9 cellular contexts compared by ENCODE assay signal in genomic region chr19:48968179-48968661, GRCh38. TPM values are rescaled to one million over a fixed set of nuclear protein-coding genes. Genes with fewer than 3 reads are reported as not detected.
DNase-seq lines count a peak whose midpoint lies in the region; ATAC-seq and TF ChIP-seq lines count a peak whose summit lies in the region.
"Had no signal": no experiment of that assay in that cellular context is flagged by ENCODE, and none has a peak within 500 bp of the region (broad histone marks: within the 10 kb centered on the region; RNA-seq: fewer than 3 reads in every experiment).

No MANE protein-coding gene starts in this region.

- no peaks in the 10 kb centered on the region for H3K27me3 ChIP-seq in CD4-positive, alpha-beta T cell (ENCODE audit: control insufficient read depth, insufficient read depth, low read length)
- no peaks in the 10 kb centered on the region for H3K27me3 ChIP-seq in colonic mucosa
- H3K27me3 ChIP-seq in osteoblast (ENCODE audit: insufficient read depth, low read length) = no peaks in the 10 kb centered on the region

- no peak for DNase-seq in CD4-positive, alpha-beta T cell
- DNase-seq in M059J (ENCODE audit: low read depth) (peak; percentile 30), colonic mucosa (no peak), osteoblast (ENCODE audit: insufficient read length, low spot score, missing footprints) (peak; percentile 41), CD1c-positive myeloid dendritic cell (ENCODE audit: extremely low spot score) (no peak), MV-4-11 (lab: John Stamatoyannopoulos, UW) (no peak)
- DNase-seq: activated gamma-delta T cell had no signal

- CTCF ChIA-PET in CD4-positive, alpha-beta T cell (lab: Charles Lee) = interaction anchor here (1.4 kb wide), 1 partner anchor 25 kb away, joined by 5 read pairs; the partner anchor contains the start of genes GYS1 and RUVBL2

- peaks cover 19% of the 10 kb centered on the region for H3K79me2 ChIP-seq in osteoblast (ENCODE audit: insufficient read depth, low read length)

- no peaks in the 10 kb centered on the region for H3K4me1 ChIP-seq in colonic mucosa
- peaks cover 35% of the 10 kb centered on the region for H3K4me1 ChIP-seq in osteoblast (ENCODE audit: insufficient read depth, low read length)

- H3K36me3 Mint-ChIP-seq in CD4-positive, alpha-beta T cell (ENCODE audit: low read depth) = peaks cover 56% of the 10 kb centered on the region

- H3K27me3 Mint-ChIP-seq in CD4-positive, alpha-beta T cell = no peaks in the 10 kb centered on the region

- H3K4me3 ChIP-seq in colonic mucosa (no peak overlapping the region), osteoblast (ENCODE audit: insufficient read depth, low read length) (no peak overlapping the region)

- no peak for ATAC-seq in CD4-positive, alpha-beta T cell (ENCODE audit: poor library complexity)
- ATAC-seq in HG02973 (IDR thresholded peaks at IDR 0.05; ENCODE audit: unreplicated experiment) = no peak
- no peak for ATAC-seq in GM21737 (IDR thresholded peaks at IDR 0.05; ENCODE audit: unreplicated experiment)

- H3K9me3 Mint-ChIP-seq in CD4-positive, alpha-beta T cell = no peaks in the 10 kb centered on the region

- H3K4me2 ChIP-seq in osteoblast (ENCODE audit: insufficient read depth, low read length) = no peak overlapping the region

- no peak overlapping the region for H3K27ac Mint-ChIP-seq in CD4-positive, alpha-beta T cell

- H3K36me3 ChIP-seq in colonic mucosa (no peaks in the 10 kb centered on the region), osteoblast (ENCODE audit: insufficient read depth, low read length) (peaks cover 24% of the 10 kb centered on the region)

- H4K20me1 ChIP-seq in osteoblast (ENCODE audit: insufficient read depth, low read length) = peaks cover 29% of the 10 kb centered on the region

- no peak overlapping the region for H3K9ac ChIP-seq in colonic mucosa (ENCODE audit: low read depth in 2 of 2, low read length in 2 of 2)

- H3K27ac ChIP-seq in CD4-positive, alpha-beta T cell (ENCODE audit: low read depth, low read length) = no peak overlapping the region
- H3K27ac ChIP-seq in colonic mucosa = peak overlapping the region; percentile 76
- peak overlapping the region; percentile 36 for H3K27ac ChIP-seq in osteoblast (ENCODE audit: low read depth, low read length)

- H3K9me3 ChIP-seq in CD4-positive, alpha-beta T cell (ENCODE audit: control insufficient read depth, low read length) = no peaks in the 10 kb centered on the region
- H3K9me3 ChIP-seq in colonic mucosa (no peaks in the 10 kb centered on the region), osteoblast (ENCODE audit: low read depth, low read length) (no peaks in the 10 kb centered on the region)

- H3K4me3 Mint-ChIP-seq in CD4-positive, alpha-beta T cell = peak overlapping the region; percentile 25

- intact Hi-C loops in CD4-positive, alpha-beta T cell (cut with DNase I, micrococcal nuclease) = loop anchor here in 1 of 2 experiments (5.0 kb wide), 2 partner anchors 111 to 321 kb away; partner anchors contain the start of gene CA11
- intact Hi-C loops in colonic mucosa (cut with DNase I) = loop anchor here (5.0 to 10.0 kb wide), 2 partner anchors 93 to 171 kb away; partner anchors contain the start of gene PPP1R15A

- POLR2A ChIA-PET in CD4-positive, alpha-beta T cell (lab: Charles Lee) = interaction anchor here (0.8 to 3.8 kb wide), 9 partner anchors 8 to 180 kb away, joined by 3 to 41 read pairs (median 4); partner anchors contain the start of genes DHDH, GYS1 and RUVBL2

- no peak for TF ChIP-seq CTCF in CD4-positive, alpha-beta T cell (IDR thresholded peaks at IDR 0.05)
- TF ChIP-seq CTCF in colonic mucosa (IDR thresholded peaks at IDR 0.05) (no peak), osteoblast (IDR thresholded peaks at IDR 0.05; ENCODE audit: extremely low read depth, low read depth, low read length) (no peak)

- peaks cover 39% of the 10 kb centered on the region for H3K4me1 Mint-ChIP-seq in CD4-positive, alpha-beta T cell (ENCODE audit: low read depth)

- H2AFZ ChIP-seq in osteoblast (ENCODE audit: low read length) = no peak overlapping the region

RNA-seq across cellular contexts. Expression of gene FTL, which starts 3.1 kb away (rescaled TPM):
- total RNA-seq in CD4-positive, alpha-beta T cell = 100 to 1,000 TPM; 616 to 627 TPM
- total RNA-seq in M059J (2014; rRNA removed; shearing (Covaris generic)) = 3,106 and 3,231 TPM in 2 replicates
- total RNA-seq in colonic mucosa = 1,000 to 10,000 TPM; 1,463 to 1,600 TPM
- total RNA-seq in osteoblast = 3,966 and 4,197 TPM in 2 replicates

RNA-seq across cellular contexts. Expression of gene BAX, which starts 13.5 kb away (rescaled TPM):
- total RNA-seq in CD4-positive, alpha-beta T cell = 10 to 100 TPM; 52.9 to 60.4 TPM
- 97.7 and 101 TPM in 2 replicates for total RNA-seq in M059J (2014; rRNA removed; shearing (Covaris generic))
- total RNA-seq in colonic mucosa (100 to 1,000 TPM; 144 to 223 TPM), osteoblast (78.4 and 78.9 TPM in 2 replicates)

RNA-seq across cellular contexts. Expression of gene GYS1, which starts 24.9 kb away (rescaled TPM):
- 10 to 100 TPM; 13.2 to 14.1 TPM for total RNA-seq in CD4-positive, alpha-beta T cell
- 50.1 and 67.3 TPM in 2 replicates for total RNA-seq in M059J (2014; rRNA removed; shearing (Covaris generic))
- 10 to 100 TPM; 48.8 to 54.7 TPM for total RNA-seq in colonic mucosa
- total RNA-seq in osteoblast = 25.6 and 44.5 TPM in 2 replicates

RNA-seq across cellular contexts. Expression of gene RUVBL2, which starts 25.5 kb away (rescaled TPM):
- 10 to 100 TPM; 10.7 to 12.3 TPM for total RNA-seq in CD4-positive, alpha-beta T cell
- total RNA-seq in M059J (2014; rRNA removed; shearing (Covaris generic)) = 275 and 292 TPM in 2 replicates
- 100 to 1,000 TPM in 1 of 2 donors, 10 to 100 TPM in 1; 54.1 to 151 TPM for total RNA-seq in colonic mucosa
- 113 and 122 TPM in 2 replicates for total RNA-seq in osteoblast

RNA-seq across cellular contexts. Expression of gene DHDH, which starts 34.7 kb away (rescaled TPM):
- total RNA-seq in CD4-positive, alpha-beta T cell = 1 to 10 TPM; 1.1 to 1.8 TPM
- total RNA-seq in M059J (2014; rRNA removed; shearing (Covaris generic)) = 0.15 TPM in 1 of 2 replicates, not detected in the other
- total RNA-seq in colonic mucosa (1 to 10 TPM in 1 of 2 donors, not detected in 1; 1.5 TPM), osteoblast (0.29 and 0.36 TPM in 2 replicates)

Comparison
In these comparisons a context has a peak if more than half of its experiments do, and no peak if none do; other contexts are left out.
1. DNase-seq: peak in M059J (single experiment) and osteoblast (single experiment); none in CD4-positive, alpha-beta T cell (0 of 10), colonic mucosa (single experiment), CD1c-positive myeloid dendritic cell (single experiment) and MV-4-11 (single experiment).